Comparison of ENCODE assay signal across 9 cellular contexts in genomic region chr12:44774815-44775411, GRCh38.
DNase-seq lines count a peak whose midpoint lies in the region; ATAC-seq and TF ChIP-seq lines count a peak whose summit lies in the region.
"Had no signal": no experiment of that assay in that cellular context is flagged by ENCODE, and none has a peak within 500 bp of the region (broad histone marks: within the 10 kb centered on the region; RNA-seq: fewer than 3 reads in every experiment).

No MANE protein-coding gene starts in this region.

- intact Hi-C loops in activated CD4-positive, alpha-beta T cell treated with anti-CD3 and anti-CD28 coated beads for 36 hours (cut with DNase I, micrococcal nuclease) = loop anchor here (1.0 to 10.0 kb wide), 5 partner anchors 38 to 760 kb away; partner anchors contain the start of gene NELL2 (in 1 of the 2)

- no peaks in the 10 kb centered on the region for H3K79me2 ChIP-seq in osteoblast (ENCODE audit: insufficient read depth, low read length)

- H3K27me3 ChIP-seq in osteoblast (ENCODE audit: insufficient read depth, low read length) = no peaks in the 10 kb centered on the region
- H3K27me3 ChIP-seq in gastroesophageal sphincter = no peaks in the 10 kb centered on the region
- H3K27me3 ChIP-seq: BLaER1 had no signal

- CTCF ChIA-PET in activated CD4-positive, alpha-beta T cell treated with anti-CD3 and anti-CD28 coated beads for 36 hours (lab: Charles Lee) = interaction anchor here (0.6 to 8.7 kb wide), 15 partner anchors 10 to 760 kb away, joined by 3 to 65 read pairs (median 5); partner anchors contain the start of gene NELL2

- TF ChIP-seq POLR2A in gastroesophageal sphincter (IDR thresholded peaks at IDR 0.05) = no peak

- H3K4me1 Mint-ChIP-seq in activated CD4-positive, alpha-beta T cell treated with anti-CD3 and anti-CD28 coated beads for 36 hours = no peaks in the 10 kb centered on the region

- no peaks in the 10 kb centered on the region for H3K9me3 Mint-ChIP-seq in activated CD4-positive, alpha-beta T cell treated with anti-CD3 and anti-CD28 coated beads for 36 hours (ENCODE audit: low read depth)

- H3K27ac Mint-ChIP-seq in activated CD4-positive, alpha-beta T cell treated with anti-CD3 and anti-CD28 coated beads for 36 hours = no peak overlapping the region

- H3K27me3 Mint-ChIP-seq in activated CD4-positive, alpha-beta T cell treated with anti-CD3 and anti-CD28 coated beads for 36 hours = no peaks in the 10 kb centered on the region

- TF ChIP-seq CTCF in osteoblast (IDR thresholded peaks at IDR 0.05; ENCODE audit: extremely low read depth, low read depth, low read length) = peak; percentile 59
- peak in 1 of 4 experiments; percentile 46 for TF ChIP-seq CTCF in gastroesophageal sphincter (IDR thresholded peaks at IDR 0.05)

- DNase-seq in NCI-H1436 (lab: John Stamatoyannopoulos, UW) (peak; percentile 1), NCI-H1436 treated with DMSO at 0.1 percent for 48 hours (lab: John Stamatoyannopoulos, UW) (no peak), osteoblast (ENCODE audit: insufficient read length, low spot score, missing footprints) (peak; percentile 3)
- peak; percentile 78 for DNase-seq in activated CD4-positive, alpha-beta T cell treated with anti-CD3 and anti-CD28 coated beads for 36 hours
- DNase-seq in effector CD4-positive, alpha-beta T cell = peak; percentile 50

- no peak overlapping the region for H3K4me3 ChIP-seq in osteoblast (ENCODE audit: insufficient read depth, low read length)
- H3K4me3 ChIP-seq in gastroesophageal sphincter = no peak overlapping the region
- H3K4me3 ChIP-seq: BLaER1 had no signal

- POLR2A ChIA-PET in activated CD4-positive, alpha-beta T cell treated with anti-CD3 and anti-CD28 coated beads for 36 hours (lab: Charles Lee) = no interaction called here

- H3K36me3 Mint-ChIP-seq in activated CD4-positive, alpha-beta T cell treated with anti-CD3 and anti-CD28 coated beads for 36 hours (ENCODE audit: low read depth) = peaks cover 7% of the 10 kb centered on the region

- ATAC-seq in HG03442 (IDR thresholded peaks at IDR 0.05; ENCODE audit: unreplicated experiment) (peak; percentile 58), HG03280 (IDR thresholded peaks at IDR 0.05; ENCODE audit: unreplicated experiment) (no peak), gastroesophageal sphincter (no peak)
- no peak for ATAC-seq in activated CD4-positive, alpha-beta T cell treated with anti-CD3 and anti-CD28 coated beads for 36 hours

- H3K27ac ChIP-seq in osteoblast (ENCODE audit: low read depth, low read length) (no peak overlapping the region), gastroesophageal sphincter (no peak overlapping the region)
- H3K27ac ChIP-seq: BLaER1 had no signal

- WGBS in gastroesophageal sphincter (ENCODE audit: low coverage in 1 of 2), 2 donors = 67 to 82% methylated on average over 11 of the region's 11 CpGs

- no peak overlapping the region for H2AFZ ChIP-seq in osteoblast (ENCODE audit: low read length)

- H3K9me3 ChIP-seq in osteoblast (ENCODE audit: low read depth, low read length) (no peaks in the 10 kb centered on the region), gastroesophageal sphincter (no peaks in the 10 kb centered on the region)
- H3K9me3 ChIP-seq: BLaER1 had no signal

- no peak overlapping the region for H3K4me3 Mint-ChIP-seq in activated CD4-positive, alpha-beta T cell treated with anti-CD3 and anti-CD28 coated beads for 36 hours

- no peaks in the 10 kb centered on the region for H4K20me1 ChIP-seq in osteoblast (ENCODE audit: insufficient read depth, low read length)
- H4K20me1 ChIP-seq: BLaER1 had no signal

- H3K4me1 ChIP-seq in osteoblast (ENCODE audit: insufficient read depth, low read length) (no peaks in the 10 kb centered on the region), gastroesophageal sphincter (no peaks in the 10 kb centered on the region)

- no peak for TF ChIP-seq EP300 in gastroesophageal sphincter (IDR thresholded peaks at IDR 0.05)

- H3K4me2 ChIP-seq in osteoblast (ENCODE audit: insufficient read depth, low read length) = no peak overlapping the region
- H3K4me2 ChIP-seq: BLaER1 had no signal

- H3K36me3 ChIP-seq in osteoblast (ENCODE audit: insufficient read depth, low read length) (no peaks in the 10 kb centered on the region), gastroesophageal sphincter (no peaks in the 10 kb centered on the region)
- H3K36me3 ChIP-seq: BLaER1 had no signal
